In the genomic region with DNA sequence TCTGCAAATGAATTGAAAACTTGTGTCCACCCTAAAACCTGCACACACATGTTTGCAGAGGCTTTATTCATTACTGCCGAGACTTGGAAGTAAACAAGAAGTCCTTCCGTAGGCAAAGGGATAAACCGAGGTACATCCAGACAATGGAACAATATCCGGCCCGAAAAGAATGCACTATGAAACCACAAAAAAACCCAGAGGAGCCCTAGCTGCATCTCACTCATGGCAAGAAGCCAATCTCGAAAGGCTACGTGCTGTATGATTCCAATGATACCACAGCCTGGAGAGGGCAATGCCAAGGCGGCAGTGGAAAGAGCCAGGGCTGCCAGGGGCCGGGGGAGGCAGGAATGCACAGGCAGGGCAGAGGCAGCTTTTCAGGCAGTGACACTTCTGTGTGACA, we compare ENCODE assay signal across 9 cellular contexts. TPM values are rescaled to one million over a fixed set of nuclear protein-coding genes. Genes with fewer than 3 reads are reported as not detected.
DNase-seq lines count a peak whose midpoint lies in the region; ATAC-seq, FAIRE-seq and TF ChIP-seq lines count a peak whose summit lies in the region.
"Had no signal": no experiment of that assay in that cellular context is flagged by ENCODE, and none has a peak within 500 bp of the region (broad histone marks: within the 10 kb centered on the region; RNA-seq: fewer than 3 reads in every experiment).

No MANE protein-coding gene starts in this region.

- no peak for ATAC-seq in HG03135 (IDR thresholded peaks at IDR 0.05; ENCODE audit: unreplicated experiment)
- no peak for ATAC-seq in GM21576 (IDR thresholded peaks at IDR 0.05; ENCODE audit: unreplicated experiment)
- ATAC-seq: stimulated activated naive CD8-positive, alpha-beta T cell treated with anti-CD3 and anti-CD28 coated beads, Interleukin-15, amount 100 ng/mL, for 72 hours had no signal

- no peaks in the 10 kb centered on the region for H3K36me3 ChIP-seq in HEK293 (ENCODE audit: control insufficient read depth in 2 of 2, insufficient read depth in 1 of 2, low read length in 2 of 2)
- H3K36me3 ChIP-seq in adipocyte (ENCODE audit: control insufficient read depth, insufficient read depth, low read length, severe bottlenecking): no peaks in the 10 kb centered on the region
- no peaks in the 10 kb centered on the region for H3K36me3 ChIP-seq in kidney (ENCODE audit: control insufficient read depth in 1 of 2, insufficient read depth in 2 of 2, low read length in 2 of 2)

- H3K9ac ChIP-seq in adipocyte (ENCODE audit: low read length) (peak overlapping the region; percentile 34), kidney (ENCODE audit: low read length in 2 of 2) (no peak overlapping the region)

- H3K9me3 ChIP-seq in HEK293 (ENCODE audit: control insufficient read depth, insufficient read depth, low read depth, low read length) (no peaks in the 10 kb centered on the region), adipocyte (ENCODE audit: control insufficient read depth, low read length) (no peaks in the 10 kb centered on the region), kidney (ENCODE audit: control insufficient read depth in 1 of 2, low read length in 2 of 2) (no peaks in the 10 kb centered on the region)

- H3K9me3 Mint-ChIP-seq in endothelial cell (ENCODE audit: unreplicated experiment): no peaks in the 10 kb centered on the region
- H3K9me3 Mint-ChIP-seq: stimulated activated naive CD8-positive, alpha-beta T cell treated with anti-CD3 and anti-CD28 coated beads, Interleukin-15, amount 100 ng/mL, for 72 hours had no signal

- no peaks in the 10 kb centered on the region for H3K4me1 ChIP-seq in HEK293 (ENCODE audit: control insufficient read depth, insufficient read depth, low read length)
- peaks cover 8% of the 10 kb centered on the region for H3K4me1 ChIP-seq in adipocyte (ENCODE audit: control insufficient read depth, insufficient read depth, low read length)
- no peaks in the 10 kb centered on the region for H3K4me1 ChIP-seq in kidney (ENCODE audit: control insufficient read depth in 1 of 2, insufficient read depth in 1 of 2, low read depth in 1 of 2, low read length in 2 of 2)

- FAIRE-seq in kidney (lab: Jason Lieb, UNC): no peak

- no peak overlapping the region for H3K4me3 Mint-ChIP-seq in endothelial cell (ENCODE audit: unreplicated experiment)
- H3K4me3 Mint-ChIP-seq: stimulated activated naive CD8-positive, alpha-beta T cell treated with anti-CD3 and anti-CD28 coated beads, Interleukin-15, amount 100 ng/mL, for 72 hours had no signal

- H3K4me3 ChIP-seq in AG10803 (ENCODE audit: low read length) (no peak overlapping the region), HEK293 (ENCODE audit: low read depth, low read length) (no peak overlapping the region), adipocyte (ENCODE audit: low read length) (peak overlapping the region; percentile 15), kidney (ENCODE audit: low read length in 2 of 2) (no peak overlapping the region)

- POLR2A ChIA-PET in HEK293 (lab: Yijun Ruan, JAX): no interaction called here

- peaks cover 6% of the 10 kb centered on the region for H3K4me1 Mint-ChIP-seq in endothelial cell (ENCODE audit: unreplicated experiment)

- DNase-seq in AG10803 (ENCODE audit: low read depth) (peak; percentile 25), adipocyte (ENCODE audit: low read depth) (peak; percentile 73), kidney (peak; percentile 38), NCI-H2227 (lab: John Stamatoyannopoulos, UW; ENCODE audit: unreplicated experiment) (no peak), endothelial cell (ENCODE audit: low spot score) (no peak)

- peaks cover 18% of the 10 kb centered on the region for H3K27me3 Mint-ChIP-seq in endothelial cell (ENCODE audit: unreplicated experiment)
- H3K27me3 Mint-ChIP-seq: stimulated activated naive CD8-positive, alpha-beta T cell treated with anti-CD3 and anti-CD28 coated beads, Interleukin-15, amount 100 ng/mL, for 72 hours had no signal

- H3K27ac Mint-ChIP-seq in endothelial cell (ENCODE audit: unreplicated experiment): no peak overlapping the region
- H3K27ac Mint-ChIP-seq: stimulated activated naive CD8-positive, alpha-beta T cell treated with anti-CD3 and anti-CD28 coated beads, Interleukin-15, amount 100 ng/mL, for 72 hours had no signal

- intact Hi-C loops in kidney (cut with DNase I): no loop called here

- peaks cover 5% of the 10 kb centered on the region for H3K36me3 Mint-ChIP-seq in endothelial cell (ENCODE audit: low read depth, unreplicated experiment)

- TF ChIP-seq CTCF in AG10803 (conservative IDR thresholded peaks at IDR 0.05; ENCODE audit: low read length) (no peak), HEK293 (tag by site-specific recombination; IDR thresholded peaks at IDR 0.05) (no peak), kidney (IDR thresholded peaks at IDR 0.05; ENCODE audit: borderline replicate concordance, extremely low read depth, insufficient read depth) (no peak), endothelial cell (IDR thresholded peaks at IDR 0.05; ENCODE audit: unreplicated experiment) (no peak)

- CTCF ChIA-PET in HEK293 (lab: Yijun Ruan, JAX): interaction anchor here (1.1 kb wide), 1 partner anchor 43 kb away, joined by 3 read pairs; no protein-coding TSS in a partner anchor

- H3K27me3 ChIP-seq in adipocyte (replicated peaks; ENCODE audit: control insufficient read depth, insufficient read depth, low read length): no peaks in the 10 kb centered on the region

- no peak overlapping the region for H3K27ac ChIP-seq in HEK293 (ENCODE audit: extremely low read depth, low read depth, low read length)
- no peak overlapping the region for H3K27ac ChIP-seq in kidney (ENCODE audit: low read depth in 2 of 2, low read length in 2 of 2)

TF ChIP-seq in HEK293, 187 proteins besides CTCF, POLR2A, EP300 and RAD21:
- no peak for TF ChIP-seq ZNF133 (tag by site-specific recombination; IDR thresholded peaks at IDR 0.05)
- TF ChIP-seq HIC1 (tag by site-specific recombination; IDR thresholded peaks at IDR 0.05): 0 out of 2 replicates have a peak, but pooled peaks have one; percentile 37
- no peak for TF ChIP-seq ZNF416 (tag by site-specific recombination; IDR thresholded peaks at IDR 0.05)
TF ChIP-seq in HEK293: peak in this region for 1.

RNA-seq across cellular contexts. Expression of gene MRPL23, which starts 3.2 kb away (rescaled TPM):
- total RNA-seq in kidney (45.9 TPM), endothelial cell (ENCODE audit: unreplicated experiment) (29.2 TPM)
- 183 TPM for polyA plus RNA-seq in kidney (ENCODE audit: insufficient read depth, low read depth, low replicate concordance)

RNA-seq across cellular contexts. Expression of gene TNNT3, which starts 24.5 kb away (rescaled TPM):
- total RNA-seq in kidney: 0.60 TPM
- polyA plus RNA-seq in kidney (ENCODE audit: insufficient read depth, low read depth, low replicate concordance): not detected
- total RNA-seq in endothelial cell (ENCODE audit: unreplicated experiment): not detected

RNA-seq across cellular contexts. Expression of gene PRR33, which starts 52.3 kb away (rescaled TPM):
- not detected for total RNA-seq in kidney
- not detected for polyA plus RNA-seq in kidney (ENCODE audit: insufficient read depth, low read depth, low replicate concordance)
- not detected for total RNA-seq in endothelial cell (ENCODE audit: unreplicated experiment)

RNA-seq across cellular contexts. Expression of gene H19, which starts 53.7 kb away (rescaled TPM):
- total RNA-seq in kidney (53.8 TPM), endothelial cell (ENCODE audit: unreplicated experiment) (not detected)
- 140 TPM for polyA plus RNA-seq in kidney (ENCODE audit: insufficient read depth, low read depth, low replicate concordance)

Comparison
In these comparisons a context has a peak if more than half of its experiments do, and no peak if none do; other contexts are left out.
1. DNase-seq: peak in AG10803 (single experiment), adipocyte (single experiment) and kidney (single experiment); none in NCI-H2227 (single experiment) and endothelial cell (single experiment).